Comparison of ENCODE assay signal across 10 cellular contexts in genomic region chr20:49785851-49786174, GRCh38. TPM values are rescaled to one million over a fixed set of nuclear protein-coding genes. Genes with fewer than 3 reads are reported as not detected.
DNase-seq lines count a peak whose midpoint lies in the region; ATAC-seq, FAIRE-seq and TF ChIP-seq lines count a peak whose summit lies in the region.
"Had no signal": no experiment of that assay in that cellular context is flagged by ENCODE, and none has a peak within 500 bp of the region (broad histone marks: within the 10 kb centered on the region; RNA-seq: fewer than 3 reads in every experiment).

No MANE protein-coding gene starts in this region.

- DNase-seq in GM12891 (ENCODE audit: insufficient read length, low spot score) (no peak), endodermal cell (no peak), medulla oblongata (ENCODE audit: extremely low spot score) (no peak), AG08396 (ENCODE audit: low spot score) (no peak)
- DNase-seq in central memory CD4-positive, alpha-beta T cell, result no peak
- DNase-seq in activated T-helper 1 cell treated with anti-CD3 and anti-CD28 coated beads, Interleukin-12 subunit alpha, Interleukin-12 subunit beta, Interleukin-2, Interleukin-4 antibody, amounts not matched to agents 30 ng/mL and 10 ng/mL and 1 ng/mL, durations not matched to agents 14 hours and 24 hours and 36 hours (ENCODE audit: low spot score), result no peak

- H3K36me3 Mint-ChIP-seq in endodermal cell (ENCODE audit: low read depth), result no peaks in the 10 kb centered on the region
- no peaks in the 10 kb centered on the region for H3K36me3 Mint-ChIP-seq in activated T-helper 1 cell treated with anti-CD3 and anti-CD28 coated beads, Interleukin-12 subunit alpha, Interleukin-12 subunit beta, Interleukin-2, Interleukin-4 antibody, amounts not matched to agents 30 ng/mL and 10 ng/mL and 1 ng/mL, durations not matched to agents 14 hours and 24 hours and 36 hours (ENCODE audit: low read depth)
- H3K36me3 Mint-ChIP-seq: brain had no signal

- H3K4me3 Mint-ChIP-seq in endodermal cell, result no peak overlapping the region
- H3K4me3 Mint-ChIP-seq in activated T-helper 1 cell treated with anti-CD3 and anti-CD28 coated beads, Interleukin-12 subunit alpha, Interleukin-12 subunit beta, Interleukin-2, Interleukin-4 antibody, amounts not matched to agents 30 ng/mL and 10 ng/mL and 1 ng/mL, durations not matched to agents 14 hours and 24 hours and 36 hours, result no peak overlapping the region
- H3K4me3 Mint-ChIP-seq: brain had no signal

- H3K4me3 ChIP-seq in endodermal cell (ENCODE audit: low read length), result no peak overlapping the region
- H3K4me3 ChIP-seq: hepatocyte had no signal

- H3K4me1 ChIP-seq in endodermal cell (ENCODE audit: control insufficient read depth, insufficient read depth, low read length), result no peaks in the 10 kb centered on the region

- peak overlapping the region; percentile 17 for H3K27ac Mint-ChIP-seq in endodermal cell
- no peak overlapping the region for H3K27ac Mint-ChIP-seq in activated T-helper 1 cell treated with anti-CD3 and anti-CD28 coated beads, Interleukin-12 subunit alpha, Interleukin-12 subunit beta, Interleukin-2, Interleukin-4 antibody, amounts not matched to agents 30 ng/mL and 10 ng/mL and 1 ng/mL, durations not matched to agents 14 hours and 24 hours and 36 hours
- H3K27ac Mint-ChIP-seq: brain had no signal

- WGBS in endodermal cell (ENCODE audit: insufficient coverage in 1 of 2, insufficient read length in 1 of 2), 2 experiments, result 90 to 94% methylated on average over 4 of the region's 4 CpGs

- H3K36me3 ChIP-seq in endodermal cell (ENCODE audit: control insufficient read depth, insufficient read depth, low read length), result no peaks in the 10 kb centered on the region

- no peak overlapping the region for H3K27ac ChIP-seq in endodermal cell (ENCODE audit: low read depth, low read length)
- H3K27ac ChIP-seq: hepatocyte had no signal

- no peak for TF ChIP-seq CTCF in endodermal cell (conservative IDR thresholded peaks at IDR 0.05)

- intact Hi-C loops in activated T-helper 1 cell treated with anti-CD3 and anti-CD28 coated beads, Interleukin-12 subunit alpha, Interleukin-12 subunit beta, Interleukin-2, Interleukin-4 antibody, amounts not matched to agents 30 ng/mL and 10 ng/mL and 1 ng/mL, durations not matched to agents 14 hours and 24 hours and 36 hours (cut with micrococcal nuclease), result no loop called here

- no peaks in the 10 kb centered on the region for H3K27me3 ChIP-seq in endodermal cell (ENCODE audit: control insufficient read depth, insufficient read depth, low read length, poor library complexity, severe bottlenecking)
- H3K27me3 ChIP-seq: hepatocyte had no signal

- no peaks in the 10 kb centered on the region for H3K9me3 ChIP-seq in endodermal cell (ENCODE audit: control insufficient read depth, low read length)

- no peak for TF ChIP-seq POLR2A in GM12891 (IDR thresholded peaks at IDR 0.05; ENCODE audit: low read depth, low read length)

- H3K9ac ChIP-seq in endodermal cell (ENCODE audit: extremely low read depth, low read length, poor library complexity, severe bottlenecking), result no peak overlapping the region

- ATAC-seq in GM21447 (IDR thresholded peaks at IDR 0.05; ENCODE audit: unreplicated experiment) (peak; percentile 95), HG03439 (IDR thresholded peaks at IDR 0.05; ENCODE audit: unreplicated experiment) (peak; percentile 80)

- H3K27me3 Mint-ChIP-seq in endodermal cell (ENCODE audit: insufficient read depth), result no peaks in the 10 kb centered on the region
- peaks cover 4% of the 10 kb centered on the region for H3K27me3 Mint-ChIP-seq in activated T-helper 1 cell treated with anti-CD3 and anti-CD28 coated beads, Interleukin-12 subunit alpha, Interleukin-12 subunit beta, Interleukin-2, Interleukin-4 antibody, amounts not matched to agents 30 ng/mL and 10 ng/mL and 1 ng/mL, durations not matched to agents 14 hours and 24 hours and 36 hours (ENCODE audit: insufficient read depth)

- H3K9me3 Mint-ChIP-seq in endodermal cell, result no peaks in the 10 kb centered on the region
- no peaks in the 10 kb centered on the region for H3K9me3 Mint-ChIP-seq in activated T-helper 1 cell treated with anti-CD3 and anti-CD28 coated beads, Interleukin-12 subunit alpha, Interleukin-12 subunit beta, Interleukin-2, Interleukin-4 antibody, amounts not matched to agents 30 ng/mL and 10 ng/mL and 1 ng/mL, durations not matched to agents 14 hours and 24 hours and 36 hours

- peak; percentile 90 for FAIRE-seq in GM12891 (lab: Jason Lieb, UNC)

- H3K4me1 Mint-ChIP-seq in endodermal cell, result peaks cover 14% of the 10 kb centered on the region
- H3K4me1 Mint-ChIP-seq in activated T-helper 1 cell treated with anti-CD3 and anti-CD28 coated beads, Interleukin-12 subunit alpha, Interleukin-12 subunit beta, Interleukin-2, Interleukin-4 antibody, amounts not matched to agents 30 ng/mL and 10 ng/mL and 1 ng/mL, durations not matched to agents 14 hours and 24 hours and 36 hours (ENCODE audit: low read depth), result peaks cover 16% of the 10 kb centered on the region

TF ChIP-seq in GM12891, 5 proteins besides CTCF, POLR2A, EP300 and RAD21:
- TF ChIP-seq POU2F2 (IDR thresholded peaks at IDR 0.05; ENCODE audit: low read depth, low read length) (peak; percentile 79; the same call in 1 of the 2 replicates), TAF1 (IDR thresholded peaks at IDR 0.05; ENCODE audit: low read depth, low read length) (no peak), SPI1 (IDR thresholded peaks at IDR 0.05; ENCODE audit: low read depth, low read length) (peak; percentile 62)
TF ChIP-seq in GM12891: peak in this region for 2.

RNA-seq across cellular contexts. Expression of gene SLC9A8, which starts 26.8 kb away (rescaled TPM):
- 5.8 TPM for polyA plus RNA-seq in GM12891 (2012; ENCODE audit: low read depth, missing spikeins)
- 10 to 100 TPM in 1 of 2 donors, 1 to 10 TPM in 1; 8.6 to 10.3 TPM for total RNA-seq in endodermal cell
- polyA plus RNA-seq in endodermal cell (2013, experiment 1 of 2), result 8.2 TPM
- polyA plus RNA-seq in endodermal cell (2013, experiment 2 of 2), result 7.0 TPM
- 16.2 and 20.8 TPM in 2 replicates for total RNA-seq in activated T-helper 1 cell treated with anti-CD3 and anti-CD28 coated beads, Interleukin-12 subunit alpha, Interleukin-12 subunit beta, Interleukin-2, Interleukin-4 antibody, amounts not matched to agents 30 ng/mL and 10 ng/mL and 1 ng/mL, durations not matched to agents 14 hours and 24 hours and 36 hours
